Comparison of ENCODE assay signal across 1 cellular context in the genomic region with DNA sequence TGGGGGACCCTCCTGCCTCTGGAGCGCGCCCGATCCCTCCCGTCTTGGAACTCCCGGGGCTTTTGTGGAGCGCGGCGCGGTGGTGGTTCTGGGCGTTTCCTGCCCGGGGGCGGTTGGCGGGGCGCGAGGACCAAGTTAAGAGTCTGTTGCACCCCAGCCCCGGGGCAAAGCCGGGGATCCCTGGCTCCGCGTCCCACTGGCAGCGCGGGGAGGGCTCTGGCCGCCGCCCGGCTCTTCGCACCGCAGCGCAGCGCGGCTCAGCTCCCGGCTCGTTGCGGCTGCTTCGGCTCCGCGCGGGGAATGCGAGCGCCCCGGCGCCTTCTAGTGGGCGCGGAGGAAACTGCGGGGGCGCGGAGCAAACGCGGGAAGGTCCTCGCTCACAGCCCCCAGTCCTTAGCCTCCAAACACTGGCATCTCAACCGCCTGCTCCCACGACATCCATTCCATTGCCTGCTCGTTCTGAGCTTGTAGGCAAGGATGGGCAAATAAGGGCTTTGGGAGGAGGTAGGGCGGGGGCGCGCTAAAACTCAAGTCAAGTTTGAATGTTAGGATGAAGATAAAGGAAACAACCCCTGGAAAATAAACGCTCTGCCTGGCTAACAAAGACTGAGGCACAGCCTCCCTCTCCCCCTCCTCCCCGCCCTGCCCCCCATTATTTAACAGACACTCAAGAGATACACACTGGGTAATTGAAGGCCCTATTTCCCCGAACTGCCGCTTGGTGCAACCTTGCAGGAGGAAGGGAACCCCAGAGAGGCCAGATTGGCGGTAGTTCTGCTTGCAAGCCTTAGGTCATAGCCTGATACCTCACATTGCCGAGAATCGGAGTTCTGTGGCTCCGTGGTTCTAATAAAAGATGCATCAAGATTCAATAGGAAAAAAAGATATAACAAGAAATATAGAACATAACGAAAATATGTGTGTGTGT.
TF ChIP-seq lines count a peak whose summit lies in the region.

B4GALNT1 (minus strand) TSS at position 304 of the 928 bp plus-strand sequence. CDS start 1,069 bp downstream, outside the sequence.

TF ChIP-seq in endothelial cell of umbilical vein, 7 proteins besides CTCF, POLR2A, EP300 and RAD21:
- no peak for TF ChIP-seq MAX (IDR thresholded peaks at IDR 0.05; ENCODE audit: insufficient read depth, insufficient read length)
- TF ChIP-seq MYC (IDR thresholded peaks at IDR 0.05; ENCODE audit: low read depth, low read length) = no peak
- TF ChIP-seq GATA2 (IDR thresholded peaks at IDR 0.05; ENCODE audit: insufficient read depth, insufficient read length, low read depth, low read length) = no peak
- peak; percentile 32 for TF ChIP-seq FOS (IDR thresholded peaks at IDR 0.05; ENCODE audit: borderline replicate concordance, insufficient read depth, low read length)
- TF ChIP-seq JUN (IDR thresholded peaks at IDR 0.05; ENCODE audit: borderline replicate concordance, insufficient read depth, insufficient read length, low read depth) = no peak
- no peak for TF ChIP-seq EZH2 (IDR thresholded peaks at IDR 0.05; ENCODE audit: borderline replicate concordance, low read depth, low read length, severe bottlenecking)
- TF ChIP-seq POLR2AphosphoS5 (IDR thresholded peaks at IDR 0.05; ENCODE audit: insufficient read depth, low read depth, low read length) = no peak
